ENCODE assay signal across 10 cellular contexts in the genomic region with DNA sequence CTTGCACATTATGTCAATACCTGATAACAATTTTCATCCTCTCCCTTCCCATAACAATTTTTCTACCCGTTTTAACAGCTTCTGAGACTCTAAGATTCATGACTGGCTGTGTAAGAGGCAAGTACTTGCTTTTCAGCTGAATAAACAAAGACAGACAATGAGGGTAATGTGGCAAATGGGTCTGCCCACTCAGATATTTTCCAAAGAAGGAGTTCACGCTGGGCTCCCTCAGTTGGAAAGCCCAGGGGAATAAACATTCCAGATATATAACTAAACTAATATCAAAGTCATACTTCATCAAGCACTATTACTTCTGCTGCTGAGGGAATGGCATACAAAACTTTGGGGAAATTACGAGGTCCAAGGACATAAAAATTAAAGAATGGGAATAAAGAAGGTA. TPM values are rescaled to one million over a fixed set of nuclear protein-coding genes. Genes with fewer than 3 reads are reported as not detected.
A peak's percentile ranks its signal among the peaks of the same experiment; 100 is the strongest.
DNase-seq lines count a peak whose midpoint lies in the region; ATAC-seq lines count a peak whose summit lies in the region.
"Had no signal": no experiment of that assay in that cellular context is flagged by ENCODE, and none has a peak within 500 bp of the region (broad histone marks: within the 10 kb centered on the region; RNA-seq: fewer than 3 reads in every experiment).

No MANE protein-coding gene starts in this region.

- H3K27me3 ChIP-seq in GM23248 (replicated peaks; ENCODE audit: insufficient read depth) (no peaks in the 10 kb centered on the region), ectodermal cell (ENCODE audit: control insufficient read depth, insufficient read depth, low read length, poor library complexity, severe bottlenecking) (peaks cover 69% of the 10 kb centered on the region)

- H3K27ac ChIP-seq in GM23248 (no peak overlapping the region), ectodermal cell (ENCODE audit: insufficient read depth, low read depth, low read length, poor library complexity, severe bottlenecking) (peak overlapping the region; percentile 58)
- H3K27ac ChIP-seq: epithelial cell of prostate had no signal

- 85 to 87% methylated on average over 3 of the region's 3 CpGs for WGBS in GM23248 (ENCODE audit: low coverage in 1 of 2, low lambda C conversion rate in 2 of 2, missing lambda C conversion rate in 2 of 2), 2 experiments
- WGBS in ectodermal cell, 2 experiments: 8 to 51% methylated on average over 2 to 3 of the region's 3 CpGs

- H3K4me1 ChIP-seq in GM23248 (ENCODE audit: insufficient read depth) (peaks cover 11% of the 10 kb centered on the region), ectodermal cell (ENCODE audit: control insufficient read depth, insufficient read depth, low read length) (peaks cover 10% of the 10 kb centered on the region)

- no peak overlapping the region for H3K4me2 ChIP-seq in GM23248 (ENCODE audit: unreplicated experiment)

- H2AFZ ChIP-seq in GM23248: no peak overlapping the region

- H3K9ac ChIP-seq in GM23248: no peak overlapping the region

- no peak overlapping the region for H3K4me3 Mint-ChIP-seq in activated T-helper 17 cell treated with anti-CD3 and anti-CD28 coated beads, Interleukin-2, amount 50 U/mL, for 72 hours
- H3K4me3 Mint-ChIP-seq: T-helper 2 cell treated with Interferon-gamma antibody and Interleukin-4, amounts not matched to agents 5 μg/mL and 100 μg/mL, for 36 hours had no signal

- no peaks in the 10 kb centered on the region for H3K9me2 ChIP-seq in GM23248 (ENCODE audit: insufficient read depth)

- H3K4me3 ChIP-seq in GM23248 (no peak overlapping the region), ectodermal cell (ENCODE audit: insufficient read depth, low read depth, low read length) (no peak overlapping the region)

- no peaks in the 10 kb centered on the region for H3K36me3 Mint-ChIP-seq in activated T-helper 17 cell treated with anti-CD3 and anti-CD28 coated beads, Interleukin-2, amount 50 U/mL, for 72 hours (ENCODE audit: low read depth)

- H3K4me1 Mint-ChIP-seq in activated T-helper 17 cell treated with anti-CD3 and anti-CD28 coated beads, Interleukin-2, amount 50 U/mL, for 72 hours: peaks cover 9% of the 10 kb centered on the region

- H3F3A ChIP-seq in GM23248 (ENCODE audit: insufficient read depth): peaks cover 10% of the 10 kb centered on the region

- H3K27me3 Mint-ChIP-seq in activated T-helper 17 cell treated with anti-CD3 and anti-CD28 coated beads, Interleukin-2, amount 50 U/mL, for 72 hours: no peaks in the 10 kb centered on the region

- H4K20me1 ChIP-seq in GM23248 (ENCODE audit: insufficient read depth): no peaks in the 10 kb centered on the region

- no peaks in the 10 kb centered on the region for H3K36me3 ChIP-seq in GM23248 (ENCODE audit: low read depth)
- no peaks in the 10 kb centered on the region for H3K36me3 ChIP-seq in ectodermal cell (ENCODE audit: control insufficient read depth, insufficient read depth, low read length)

- H3K79me2 ChIP-seq in GM23248 (ENCODE audit: insufficient read depth): no peaks in the 10 kb centered on the region

- H3K9me3 Mint-ChIP-seq in activated T-helper 17 cell treated with anti-CD3 and anti-CD28 coated beads, Interleukin-2, amount 50 U/mL, for 72 hours: no peaks in the 10 kb centered on the region
- H3K9me3 Mint-ChIP-seq: T-helper 2 cell treated with Interferon-gamma antibody and Interleukin-4, amounts not matched to agents 5 μg/mL and 100 μg/mL, for 36 hours had no signal

- no peak overlapping the region for H3K27ac Mint-ChIP-seq in activated T-helper 17 cell treated with anti-CD3 and anti-CD28 coated beads, Interleukin-2, amount 50 U/mL, for 72 hours
- H3K27ac Mint-ChIP-seq: T-helper 2 cell treated with Interferon-gamma antibody and Interleukin-4, amounts not matched to agents 5 μg/mL and 100 μg/mL, for 36 hours had no signal

- ATAC-seq in activated T-helper 17 cell treated with anti-CD3 and anti-CD28 coated beads, Interleukin-2, amount 50 U/mL, for 72 hours (replicated peaks): no peak
- no peak for ATAC-seq in HG03108 (IDR thresholded peaks at IDR 0.05; ENCODE audit: unreplicated experiment)
- no peak for ATAC-seq in GM21526 (IDR thresholded peaks at IDR 0.05; ENCODE audit: low FRiP score, unreplicated experiment)

- DNase-seq in GM23248 (peak; percentile 3), NCI-H2227 (lab: John Stamatoyannopoulos, UW; ENCODE audit: unreplicated experiment) (peak; percentile 12), putamen (ENCODE audit: low spot score) (peak; percentile 60)
- no peak for DNase-seq in activated naive CD4-positive, alpha-beta T cell treated with Interleukin-2 at 50 U/mL for 16 hours

- in situ Hi-C loops in GM23248 (cut with MboI): no loop called here

- H3K9me3 ChIP-seq in GM23248 (ENCODE audit: low read depth): no peaks in the 10 kb centered on the region
- H3K9me3 ChIP-seq in ectodermal cell (ENCODE audit: control insufficient read depth, low read length): no peaks in the 10 kb centered on the region

RNA-seq across cellular contexts. Expression of gene MEGF9, which starts 24.4 kb away (rescaled TPM):
- total RNA-seq in GM23248 (2014; rRNA removed; shearing (Covaris generic)): 3.8 and 4.2 TPM in 2 replicates
- 2.1 and 2.3 TPM in 2 replicates for polyA plus RNA-seq in GM23248 (2016; fragmentation: Nextera tagmentation; extraction: Ambion mirVana)
- polyA plus RNA-seq in ectodermal cell (2013, experiment 1 of 4): 5.6 TPM
- polyA plus RNA-seq in ectodermal cell (2013, experiment 2 of 4): 4.9 TPM
- polyA plus RNA-seq in ectodermal cell (2013, experiment 3 of 4): 5.7 TPM
- polyA plus RNA-seq in ectodermal cell (2013, experiment 4 of 4): 6.1 TPM
- total RNA-seq in activated T-helper 17 cell treated with anti-CD3 and anti-CD28 coated beads, Interleukin-2, amount 50 U/mL, for 72 hours: 1 to 10 TPM; 3.3 to 4.1 TPM
